Comparison of ENCODE assay signal across 7 cellular contexts in the genomic region with DNA sequence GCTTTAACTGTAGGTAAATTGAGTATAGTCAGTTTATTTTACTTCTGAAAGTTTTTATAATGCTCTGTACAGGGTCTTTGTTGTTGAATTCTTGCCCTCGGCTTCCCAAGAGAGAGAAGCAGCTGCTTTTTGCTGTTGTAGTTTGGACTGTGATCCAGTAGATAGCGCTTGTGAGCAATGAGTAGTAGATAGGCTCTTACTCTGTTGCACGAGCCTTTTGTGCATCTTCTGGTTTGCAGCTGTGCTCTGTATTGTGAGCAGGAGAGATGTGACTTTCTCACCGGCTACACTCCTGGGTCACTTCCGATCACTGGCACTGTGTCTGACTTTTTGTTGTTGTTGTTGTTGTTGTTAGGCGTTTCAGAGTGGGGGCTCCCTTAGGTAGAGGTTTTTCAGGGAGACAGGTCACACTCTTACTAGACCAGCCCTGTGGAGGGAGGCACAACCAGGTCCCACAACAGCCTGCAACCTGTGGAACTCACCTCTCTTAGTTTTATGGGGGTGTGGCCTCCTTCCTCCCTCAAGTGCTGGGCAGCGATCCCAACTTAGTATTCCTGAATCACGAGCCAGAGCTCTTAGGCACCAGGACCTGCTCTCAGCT.
DNase-seq lines count a peak whose midpoint lies in the region; ATAC-seq and TF ChIP-seq lines count a peak whose summit lies in the region.

No MANE protein-coding gene starts in this region.

- peak; percentile 74 for TF ChIP-seq CTCF in brain microvascular endothelial cell (IDR thresholded peaks at IDR 0.05; ENCODE audit: low read depth, low read length, missing control alignments)

- in situ Hi-C loops in brain microvascular endothelial cell (cut with HindIII; ENCODE audit: low pct_ligation_motif_present, low sequenced_read_pairs): no loop called here

- no peak overlapping the region for H3K27ac ChIP-seq in brain microvascular endothelial cell

- DNase-seq in NAMALWA (ENCODE audit: low spot score) (peak; percentile 65), brain microvascular endothelial cell (peak; percentile 39), retina (peak; percentile 30), cortex of kidney (lab: John Stamatoyannopoulos, UW) (no peak)
- no peak for DNase-seq in activated CD4-positive, alpha-beta T cell treated with anti-CD3 and anti-CD28 coated beads for 4 hours

- no peaks in the 10 kb centered on the region for H3K27me3 ChIP-seq in brain microvascular endothelial cell (replicated peaks)

- peak; percentile 93 for ATAC-seq in GM18858 (IDR thresholded peaks at IDR 0.05; ENCODE audit: unreplicated experiment)
- peak; percentile 94 for ATAC-seq in HG02642 (IDR thresholded peaks at IDR 0.05; ENCODE audit: poor library complexity, unreplicated experiment)

- H3K4me3 ChIP-seq in brain microvascular endothelial cell (ENCODE audit: low read depth, low read length): no peak overlapping the region

- no peaks in the 10 kb centered on the region for H3K36me3 ChIP-seq in brain microvascular endothelial cell (replicated peaks)

Comparison
In these comparisons a context has a peak if more than half of its experiments do, and no peak if none do; other contexts are left out.
1. DNase-seq: peak in NAMALWA (single experiment), brain microvascular endothelial cell (single experiment) and retina (single experiment); none in cortex of kidney (single experiment) and activated CD4-positive, alpha-beta T cell treated with anti-CD3 and anti-CD28 coated beads for 4 hours (0 of 2).